Comparison of ENCODE assay signal across 2 cellular contexts in genomic region chr17:44216674-44217073, GRCh38.
TF ChIP-seq lines count a peak whose summit lies in the region.

No MANE protein-coding gene starts in this region.

TF ChIP-seq in HCT116, 20 proteins besides CTCF, POLR2A, EP300 and RAD21 (continued from another document):
- TF ChIP-seq CBX3 (IDR thresholded peaks at IDR 0.05; ENCODE audit: low read depth) (no peak), ATF3 (IDR thresholded peaks at IDR 0.05) (no peak), ZBTB33 (IDR thresholded peaks at IDR 0.05; ENCODE audit: extremely low read depth, insufficient replicate concordance, low read length) (no peak), EGR1 (IDR thresholded peaks at IDR 0.05; ENCODE audit: low read depth) (no peak), SRF (IDR thresholded peaks at IDR 0.05; ENCODE audit: low read depth) (no peak)

TF ChIP-seq in WTC11, 78 proteins besides CTCF, POLR2A, EP300 and RAD21 (continued from another document):
- TF ChIP-seq MLX (CRISPR knock-in tag; IDR thresholded peaks at IDR 0.05) = no peak
- no peak for TF ChIP-seq FOXP4 (CRISPR knock-in tag; IDR thresholded peaks at IDR 0.05)
- TF ChIP-seq PREB (CRISPR knock-in tag; IDR thresholded peaks at IDR 0.05; ENCODE audit: borderline replicate concordance) = no peak
- TF ChIP-seq ERG (CRISPR knock-in tag; IDR thresholded peaks at IDR 0.05) = no peak
- TF ChIP-seq EMX1 (CRISPR knock-in tag; IDR thresholded peaks at IDR 0.05) = no peak
- TF ChIP-seq AFF4 (CRISPR knock-in tag; IDR thresholded peaks at IDR 0.05; ENCODE audit: borderline replicate concordance) = no peak
- no peak for TF ChIP-seq NR2C2 (CRISPR knock-in tag; IDR thresholded peaks at IDR 0.05)
